Comparison of ENCODE assay signal across 9 cellular contexts in genomic region chr3:32934150-32934742, GRCh38. TPM values are rescaled to one million over a fixed set of nuclear protein-coding genes. Genes with fewer than 3 reads are reported as not detected.
DNase-seq lines count a peak whose midpoint lies in the region; ATAC-seq, FAIRE-seq and TF ChIP-seq lines count a peak whose summit lies in the region.
"Had no signal": no experiment of that assay in that cellular context is flagged by ENCODE, and none has a peak within 500 bp of the region (broad histone marks: within the 10 kb centered on the region; RNA-seq: fewer than 3 reads in every experiment).

No MANE protein-coding gene starts in this region.

- no peaks in the 10 kb centered on the region for H3K27me3 ChIP-seq in endodermal cell (ENCODE audit: control insufficient read depth, insufficient read depth, low read length, poor library complexity, severe bottlenecking)
- no peaks in the 10 kb centered on the region for H3K27me3 ChIP-seq in psoas muscle (ENCODE audit: insufficient read depth in 3 of 3, low read length in 2 of 3)

- no peaks in the 10 kb centered on the region for H3K4me1 ChIP-seq in endodermal cell (ENCODE audit: control insufficient read depth, insufficient read depth, low read length)
- H3K4me1 ChIP-seq in psoas muscle = no peaks in the 10 kb centered on the region

- DNase-seq in NCI-H82 (lab: John Stamatoyannopoulos, UW) (peak; percentile 25), NCI-H82 treated with DMSO at 0.1 percent for 48 hours (lab: John Stamatoyannopoulos, UW; ENCODE audit: unreplicated experiment) (no peak), NAMALWA (ENCODE audit: low spot score) (peak; percentile 38), endodermal cell (peak; percentile 59), psoas muscle (no peak), GM12892 (ENCODE audit: insufficient read length) (no peak)
- DNase-seq: naive B cell had no signal

- H3K4me3 ChIP-seq in endodermal cell (ENCODE audit: low read length) (no peak overlapping the region), psoas muscle (no peak overlapping the region)

- no peak overlapping the region for H3K27ac ChIP-seq in endodermal cell (ENCODE audit: low read depth, low read length)
- no peak overlapping the region for H3K27ac ChIP-seq in psoas muscle

- H3K9me3 ChIP-seq in endodermal cell (ENCODE audit: control insufficient read depth, low read length) (peaks cover 19% of the 10 kb centered on the region), psoas muscle (no peaks in the 10 kb centered on the region)

- H3K36me3 ChIP-seq in endodermal cell (ENCODE audit: control insufficient read depth, insufficient read depth, low read length) (no peaks in the 10 kb centered on the region), psoas muscle (ENCODE audit: insufficient read depth in 1 of 2, low read depth in 1 of 2) (no peaks in the 10 kb centered on the region)

- ATAC-seq in psoas muscle (no peak), GM18909 (IDR thresholded peaks at IDR 0.05; ENCODE audit: poor library complexity, unreplicated experiment) (no peak), HG03342 (IDR thresholded peaks at IDR 0.05; ENCODE audit: unreplicated experiment) (no peak)

- TF ChIP-seq CTCF in endodermal cell (conservative IDR thresholded peaks at IDR 0.05) (peak; percentile 94), psoas muscle (IDR thresholded peaks at IDR 0.05) (peak; percentile 58)

- H3K9ac ChIP-seq in endodermal cell (ENCODE audit: extremely low read depth, low read length, poor library complexity, severe bottlenecking) = no peak overlapping the region

- intact Hi-C loops in psoas muscle (cut with DNase I) = loop anchor here in 1 of 2 donors (5.0 to 10.0 kb wide), 2 partner anchors 202 to 419 kb away; no protein-coding TSS in a partner anchor

- no peak overlapping the region for H3K27ac Mint-ChIP-seq in endodermal cell

- WGBS in endodermal cell (ENCODE audit: insufficient coverage in 1 of 2, insufficient read length in 1 of 2), 2 experiments = 82 to 83% methylated on average over 2 to 5 of the region's 5 CpGs
- WGBS in psoas muscle, 3 donors = 78 to 83% (median 82%) methylated on average over 5 of the region's 5 CpGs

- no peaks in the 10 kb centered on the region for H3K36me3 Mint-ChIP-seq in endodermal cell (ENCODE audit: low read depth)

- H3K27me3 Mint-ChIP-seq in endodermal cell (ENCODE audit: insufficient read depth) = no peaks in the 10 kb centered on the region

- no peak for FAIRE-seq in GM12892 (lab: Jason Lieb, UNC)

- H3K4me3 Mint-ChIP-seq in endodermal cell = no peak overlapping the region
- H3K4me3 Mint-ChIP-seq: naive B cell had no signal

- H3K4me1 Mint-ChIP-seq in endodermal cell = no peaks in the 10 kb centered on the region
- H3K4me1 Mint-ChIP-seq: naive B cell had no signal

- peaks cover 23% of the 10 kb centered on the region for H3K9me3 Mint-ChIP-seq in endodermal cell

- no peak for TF ChIP-seq POLR2A in GM12892 (IDR thresholded peaks at IDR 0.05; ENCODE audit: low read depth, low read length)

RNA-seq across cellular contexts. Expression of gene CCR4, which starts 17.2 kb away (rescaled TPM):
- total RNA-seq in endodermal cell (under 1 TPM in 1 of 2 donors, not detected in 1; 0.11 TPM), psoas muscle (under 1 TPM in 1 of 4 donors, not detected in 3; 0.10 TPM)
- polyA plus RNA-seq in endodermal cell (2013, experiment 1 of 2) = not detected
- polyA plus RNA-seq in endodermal cell (2013, experiment 2 of 2) = 0.08 TPM
- under 1 TPM in 1 of 3 donors, not detected in 2; 0.03 TPM for polyA plus RNA-seq in psoas muscle
- 1.2 TPM for polyA plus RNA-seq in GM12892 (2012; ENCODE audit: missing spikeins)

Comparison
In these comparisons a context has a peak if more than half of its experiments do, and no peak if none do; other contexts are left out.
1. DNase-seq: peak in NCI-H82 (single experiment), NAMALWA (single experiment) and endodermal cell (single experiment); none in NCI-H82 treated with DMSO at 0.1 percent for 48 hours (single experiment), psoas muscle (0 of 2) and GM12892 (single experiment).